1 cellular context compared by ENCODE assay signal in genomic region chr7:88357295-88357694, GRCh38.
TF ChIP-seq lines count a peak whose summit lies in the region.

No MANE protein-coding gene starts in this region.

TF ChIP-seq in liver, 16 proteins besides CTCF, POLR2A, EP300 and RAD21 (continued from another document):
- no peak for TF ChIP-seq ZBTB33 (IDR thresholded peaks at IDR 0.05)
